ENCODE assay signal across 27 cellular contexts in the genomic region with DNA sequence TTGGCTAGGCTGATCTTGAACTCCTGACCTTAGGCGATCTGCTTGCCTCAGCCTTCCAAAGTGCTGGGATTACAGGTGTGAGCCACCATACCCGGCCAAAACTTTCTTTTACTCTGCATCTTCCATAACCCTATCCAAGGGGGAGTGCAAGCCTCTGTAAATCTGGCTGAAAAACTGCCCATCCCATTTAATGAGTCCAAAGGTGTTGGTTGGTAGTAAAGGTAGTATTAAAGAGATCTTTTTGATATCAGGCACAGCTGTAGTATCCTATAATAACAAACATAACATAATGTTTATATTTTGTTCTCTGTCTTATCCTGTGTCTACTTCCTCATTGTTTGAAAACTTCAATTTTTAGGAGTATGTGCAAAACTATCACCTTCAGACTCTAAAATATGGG.
"Had no signal": no experiment of that assay in that cellular context is flagged by ENCODE, and none has a peak within 500 bp of the region (broad histone marks: within the 10 kb centered on the region; RNA-seq: fewer than 3 reads in every experiment).

No MANE protein-coding gene starts in this region.

- DNase-seq: naive thymus-derived CD8-positive, alpha-beta T cell; nephron progenitor cell; nucleus accumbens; pancreas; psoas muscle; right cardiac atrium; right lobe of liver; sigmoid colon; stimulated activated CD4-positive, alpha-beta T cell treated with anti-CD3 and anti-CD28 coated beads, Interleukin-12 subunit alpha, Interleukin-12 subunit beta, amount 100 ng/mL, for 4 hours; stimulated activated CD4-positive, alpha-beta T cell treated with anti-CD3 and anti-CD28 coated beads, Interleukin-1b, Interleukin-23, amount 100 ng/mL, for 48 hours; stimulated activated CD4-positive, alpha-beta T cell treated with anti-CD3 and anti-CD28 coated beads, Interleukin-4, amount 100 ng/mL, for 1 hour; stimulated activated CD4-positive, alpha-beta T cell treated with anti-CD3 and anti-CD28 coated beads, Interleukin-4, amount 100 ng/mL, for 4 hours; stimulated activated CD8-positive, alpha-beta memory T cell treated with anti-CD3 and anti-CD28 coated beads, Interleukin-4, amount 100 ng/mL, for 48 hours; stimulated activated naive CD4-positive, alpha-beta T cell; stimulated activated naive CD8-positive, alpha-beta T cell treated with anti-CD3 and anti-CD28 coated beads, Interleukin-15, amount 100 ng/mL, for 72 hours; stimulated activated naive CD8-positive, alpha-beta T cell treated with anti-CD3 and anti-CD28 coated beads, Interleukin-15, Interleukin-2, amounts not matched to agents 100 U/mL and 50 U/mL, for 24 hours; substantia nigra; testis; tibial artery; transverse colon; upper lobe of right lung; uterus had no signal

- ATAC-seq: naive thymus-derived CD8-positive, alpha-beta T cell; natural killer cell treated with Interleukin-12 subunit alpha and Interleukin-12 subunit beta and Interleukin-15 and Interleukin-18, amount 100 ng/mL, for 72 hours; pancreas; psoas muscle; right cardiac atrium; right lobe of liver; stimulated activated naive CD8-positive, alpha-beta T cell treated with anti-CD3 and anti-CD28 coated beads, Interleukin-15, amount 100 ng/mL, for 72 hours; stimulated activated naive CD8-positive, alpha-beta T cell treated with anti-CD3 and anti-CD28 coated beads, Interleukin-15, Interleukin-2, amounts not matched to agents 100 U/mL and 50 U/mL, for 24 hours; upper lobe of right lung had no signal

- FAIRE-seq: pancreas had no signal

- H3K36me3 ChIP-seq: neutrophil, pancreas, right lobe of liver, sigmoid colon, spleen, suprapubic skin, tibial artery, transverse colon, upper lobe of right lung, uterus had no signal

- H3K4me1 ChIP-seq: psoas muscle, right lobe of liver, sigmoid colon, spleen, suprapubic skin, testis, tibial artery, upper lobe of right lung, uterus had no signal

- H3K4me3 ChIP-seq: pancreas, psoas muscle, right lobe of liver, sigmoid colon, smooth muscle cell, spleen, suprapubic skin, testis, tibial artery, transverse colon, upper lobe of right lung, uterus had no signal

- H3K27ac ChIP-seq: neutrophil, pancreas, psoas muscle, right lobe of liver, sigmoid colon, spleen, suprapubic skin, testis, tibial artery, transverse colon, upper lobe of right lung, uterus had no signal

- H3K27me3 ChIP-seq: neutrophil, pancreas, right lobe of liver, sigmoid colon, spleen, suprapubic skin, testis, tibial artery, transverse colon, upper lobe of right lung, uterus had no signal

- H3K4me2 ChIP-seq: smooth muscle cell had no signal

- H3K9me3 ChIP-seq: neutrophil, pancreas, psoas muscle, right lobe of liver, sigmoid colon, spleen, suprapubic skin, testis, tibial artery, transverse colon, upper lobe of right lung, uterus had no signal
